Comparison of ENCODE assay signal across 1 cellular context in the genomic region with DNA sequence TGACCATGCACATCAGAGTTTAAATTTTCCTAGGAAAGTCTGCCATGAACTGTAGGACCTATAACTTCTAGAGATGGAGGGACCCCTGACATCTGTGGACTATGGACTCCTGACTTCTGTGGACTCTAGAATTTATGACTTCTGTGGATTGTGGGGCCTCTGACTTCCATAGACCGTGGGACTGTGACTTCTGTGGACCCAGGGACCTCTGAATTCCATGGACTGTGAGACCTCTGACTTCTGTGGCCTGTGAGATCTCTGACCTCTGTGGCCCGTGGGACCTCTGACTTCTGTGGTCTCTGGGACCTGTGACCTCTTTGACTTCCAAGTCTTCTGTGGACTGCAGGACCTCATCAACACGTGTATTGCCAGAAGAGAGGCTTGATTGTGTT.
TF ChIP-seq lines count a peak whose summit lies in the region.

No MANE protein-coding gene starts in this region.

TF ChIP-seq in GM12878, 131 proteins besides CTCF, POLR2A, EP300 and RAD21:
- TF ChIP-seq PML (IDR thresholded peaks at IDR 0.05; ENCODE audit: low read length) (no peak), NR2F1 (conservative IDR thresholded peaks at IDR 0.05) (peak; percentile 82), NRF1 (conservative IDR thresholded peaks at IDR 0.05; ENCODE audit: low read depth, low read length) (no peak), YY1 (IDR thresholded peaks at IDR 0.05; ENCODE audit: low read depth, low read length) (0 out of 2 replicates have a peak, but pooled peaks have one; percentile 23), SUZ12 (IDR thresholded peaks at IDR 0.05; ENCODE audit: unreplicated experiment) (no peak), HDAC2 (IDR thresholded peaks at IDR 0.05) (no peak), SMAD1 (IDR thresholded peaks at IDR 0.05; ENCODE audit: low read depth, partially characterized antibody) (no peak), USF2 (IDR thresholded peaks at IDR 0.05; ENCODE audit: borderline replicate concordance, low read depth, low read length) (no peak), CBX3 (IDR thresholded peaks at IDR 0.05; ENCODE audit: borderline replicate concordance, low read depth) (no peak), HDAC6 (IDR thresholded peaks at IDR 0.05; ENCODE audit: unreplicated experiment) (no peak)
